ENCODE assay signal across 8 cellular contexts in genomic region chr17:74210191-74211140, GRCh38. TPM values are rescaled to one million over a fixed set of nuclear protein-coding genes. Genes with fewer than 3 reads are reported as not detected.
A peak's percentile ranks its signal among the peaks of the same experiment; 100 is the strongest.
DNase-seq lines count a peak whose midpoint lies in the region; ATAC-seq, FAIRE-seq and TF ChIP-seq lines count a peak whose summit lies in the region.

No MANE protein-coding gene starts in this region.

- H3K79me2 ChIP-seq in GM23338 (replicated peaks; ENCODE audit: insufficient read depth) (peaks cover 37% of the 10 kb centered on the region), endothelial cell of umbilical vein (ENCODE audit: control insufficient read depth, insufficient read depth, low read length) (peaks cover 28% of the 10 kb centered on the region)

- H3K27me3 ChIP-seq in GM23338 (ENCODE audit: insufficient read depth) (peaks cover 26% of the 10 kb centered on the region), NT2/D1 (ENCODE audit: insufficient read depth, insufficient read length) (peaks cover 14% of the 10 kb centered on the region), endothelial cell of umbilical vein (ENCODE audit: control insufficient read depth in 2 of 2, insufficient read depth in 2 of 2, low read length in 2 of 2) (no peaks in the 10 kb centered on the region)

- H3K4me3 ChIP-seq in GM23338, result peak overlapping the region; percentile 76
- no peak overlapping the region for H3K4me3 ChIP-seq in NT2/D1 (ENCODE audit: insufficient read length, low read depth)
- no peak overlapping the region for H3K4me3 ChIP-seq in endothelial cell of umbilical vein (replicated peaks in 1 of 3; ENCODE audit: insufficient read depth in 1 of 3, low read depth in 1 of 3, low read length in 3 of 3)

- DNase-seq in CD14-positive monocyte (ENCODE audit: low spot score) (peak; percentile 74), GM23338 (ENCODE audit: low spot score) (peak; percentile 70), NT2/D1 (ENCODE audit: low read depth, low spot score) (no peak), activated T-cell treated with anti-CD3 and anti-CD28 coated beads for 1 hour (ENCODE audit: low read depth) (peak; percentile 74), endothelial cell of umbilical vein (ENCODE audit: low read depth, low spot score) (peak; percentile 79), myocyte (ENCODE audit: low read depth) (peak; percentile 60)
- peak; percentile 60 for DNase-seq in stimulated activated CD8-positive, alpha-beta memory T cell treated with anti-CD3 and anti-CD28 coated beads, Interleukin-7, amount 100 ng/mL, for 24 hours (ENCODE audit: low read depth)

- H3F3A ChIP-seq in GM23338 (replicated peaks; ENCODE audit: low read depth), result peaks cover 53% of the 10 kb centered on the region

- H3K9ac ChIP-seq in NT2/D1 (ENCODE audit: insufficient read length, low read depth) (peak overlapping the region; percentile 82), endothelial cell of umbilical vein (replicated peaks; ENCODE audit: extremely low read depth, insufficient read depth, low read length) (no peak overlapping the region)

- H3K27me3 Mint-ChIP-seq in CD14-positive monocyte (ENCODE audit: low read depth in 3 of 3), result no peaks in the 10 kb centered on the region
- peaks cover 54% of the 10 kb centered on the region for H3K27me3 Mint-ChIP-seq in GM23338 (ENCODE audit: insufficient read depth, low read depth, poor library complexity)

- peak overlapping the region in 4 of 7 donors; percentile 30 to 84 (median 54) for H3K27ac Mint-ChIP-seq in CD14-positive monocyte
- peak overlapping the region; percentile 96 for H3K27ac Mint-ChIP-seq in GM23338

- dilution Hi-C loops in endothelial cell of umbilical vein (cut with MboI; ENCODE audit: extremely low pct_ligation_motif_present, low sequenced_read_pairs), result no loop called here

- H3K9me1 ChIP-seq in endothelial cell of umbilical vein (replicated peaks; ENCODE audit: control insufficient read depth, extremely low read depth, insufficient read depth, low read length), result no peaks in the 10 kb centered on the region

- peaks cover 38 to 60% of the 10 kb centered on the region in 2 donors for H3K36me3 Mint-ChIP-seq in CD14-positive monocyte
- H3K36me3 Mint-ChIP-seq in GM23338 (ENCODE audit: low read depth), result peaks cover 53% of the 10 kb centered on the region

- H3K4me3 Mint-ChIP-seq in CD14-positive monocyte, result peak overlapping the region; percentile 57 to 74
- peak overlapping the region; percentile 53 for H3K4me3 Mint-ChIP-seq in GM23338

- H3K4me1 Mint-ChIP-seq in CD14-positive monocyte (peaks cover 60% of the 10 kb centered on the region), GM23338 (peaks cover 58% of the 10 kb centered on the region)

- peak; percentile 15 for ATAC-seq in GM23338
- no peak for ATAC-seq in HG02571 (IDR thresholded peaks at IDR 0.05; ENCODE audit: unreplicated experiment)

- intact Hi-C loops in CD14-positive monocyte (cut with micrococcal nuclease) (loop anchor here (2.0 to 5.0 kb wide), 5 partner anchors 37 to 150 kb away; partner anchors contain the start of gene BTBD17 (in 1 of the 2)), endothelial cell of umbilical vein (cut with micrococcal nuclease) (loop anchor here (1.0 to 5.0 kb wide), 3 partner anchors 87 to 247 kb away; partner anchors contain the start of gene GPR142)

- H3K27ac ChIP-seq in GM23338 (ENCODE audit: low read depth), result peak overlapping the region; percentile 96
- H3K27ac ChIP-seq in endothelial cell of umbilical vein (ENCODE audit: insufficient read depth, low read depth, low read length), result no peak overlapping the region

- H3K9me3 Mint-ChIP-seq in CD14-positive monocyte (peaks cover 0 to 2% (median 0%) of the 10 kb centered on the region in 7 donors), GM23338 (no peaks in the 10 kb centered on the region; the same call in 2 of the 3 replicates)

- no peak overlapping the region for H2AFZ ChIP-seq in GM23338
- no peak overlapping the region for H2AFZ ChIP-seq in endothelial cell of umbilical vein (ENCODE audit: low read depth, low read length)

- H3K36me3 ChIP-seq in GM23338 (ENCODE audit: insufficient read depth) (peaks cover 42% of the 10 kb centered on the region), NT2/D1 (ENCODE audit: insufficient read depth, insufficient read length, low read length) (peaks cover 51% of the 10 kb centered on the region), endothelial cell of umbilical vein (ENCODE audit: control insufficient read depth in 2 of 2, extremely low read depth in 1 of 2, insufficient read depth in 2 of 2, low read length in 2 of 2) (peaks cover 21 to 24% of the 10 kb centered on the region in 2 experiments)

- H4K20me1 ChIP-seq in GM23338 (replicated peaks; ENCODE audit: insufficient read depth), result peaks cover 39% of the 10 kb centered on the region
- no peaks in the 10 kb centered on the region for H4K20me1 ChIP-seq in endothelial cell of umbilical vein (replicated peaks; ENCODE audit: control insufficient read depth, extremely low read depth, insufficient read depth, low read length)

- BruUV-seq in endothelial cell of umbilical vein (replicated peaks; lab: Mats Ljungman, UMichigan), result no TSS peak

- TF ChIP-seq CTCF in CD14-positive monocyte (IDR thresholded peaks at IDR 0.05), result peak; percentile 94
- peak; percentile 91 to 98 for TF ChIP-seq CTCF in GM23338 (conservative IDR thresholded peaks at IDR 0.05; ENCODE audit: low read depth in 2 of 2)
- TF ChIP-seq CTCF in endothelial cell of umbilical vein (IDR thresholded peaks at IDR 0.05; ENCODE audit: extremely low read depth in 1 of 2, insufficient read depth in 1 of 2, low read depth in 1 of 2, low read length in 2 of 2), result peak; percentile 96 to 99

- H3K9me3 ChIP-seq in NT2/D1 (ENCODE audit: insufficient read depth, low read length), result no peaks in the 10 kb centered on the region
- no peaks in the 10 kb centered on the region for H3K9me3 ChIP-seq in endothelial cell of umbilical vein (replicated peaks; ENCODE audit: control insufficient read depth, insufficient read depth, low read length)

- H3K4me2 ChIP-seq in GM23338 (peak overlapping the region; percentile 96), endothelial cell of umbilical vein (ENCODE audit: insufficient read depth, low read length) (no peak overlapping the region)

- CTCF ChIA-PET in endothelial cell of umbilical vein (lab: Charles Lee), result interaction anchor here (1.3 to 2.5 kb wide), 4 partner anchors 11 to 245 kb away, joined by 3 to 10 read pairs (median 4); partner anchors contain the start of gene BTBD17

- TF ChIP-seq POLR2A in endothelial cell of umbilical vein (IDR thresholded peaks at IDR 0.05; ENCODE audit: low read depth, low read length), result peak; percentile 75

- POLR2A ChIA-PET in endothelial cell of umbilical vein (lab: Charles Lee), result no interaction called here

- H3K9me2 ChIP-seq in GM23338 (ENCODE audit: insufficient read depth), result no peaks in the 10 kb centered on the region

- H3K4me1 ChIP-seq in GM23338 (ENCODE audit: insufficient read depth), result peaks cover 33% of the 10 kb centered on the region
- peaks cover 48% of the 10 kb centered on the region for H3K4me1 ChIP-seq in NT2/D1 (ENCODE audit: insufficient read depth, insufficient read length)
- H3K4me1 ChIP-seq in endothelial cell of umbilical vein (ENCODE audit: control insufficient read depth, extremely low read depth, insufficient read depth, low read length), result peaks cover 26% of the 10 kb centered on the region

- peak; percentile 78 for FAIRE-seq in endothelial cell of umbilical vein (lab: Jason Lieb, UNC)

TF ChIP-seq in endothelial cell of umbilical vein, 7 proteins besides CTCF, POLR2A, EP300 and RAD21:
- TF ChIP-seq FOS (IDR thresholded peaks at IDR 0.05; ENCODE audit: borderline replicate concordance, insufficient read depth, low read length), result no peak
- peak; percentile 76 for TF ChIP-seq POLR2AphosphoS5 (IDR thresholded peaks at IDR 0.05; ENCODE audit: insufficient read depth, low read depth, low read length)
TF ChIP-seq in endothelial cell of umbilical vein: peak in this region for 1.

RNA-seq across cellular contexts. Expression of gene TTYH2, which starts 2.9 kb away (rescaled TPM):
- 10 to 100 TPM; 12.3 to 18.7 TPM for polyA plus RNA-seq in CD14-positive monocyte
- total RNA-seq in GM23338 (2014; rRNA removed; shearing (Covaris generic)), result 3.9 and 5.2 TPM in 2 replicates
- polyA plus RNA-seq in GM23338 (2016; fragmentation: Nextera tagmentation; extraction: Ambion mirVana), result 1.4 and 2.1 TPM in 2 replicates
- total RNA-seq in endothelial cell of umbilical vein, result 0.75 and 1.1 TPM in 2 replicates
- 1.7 and 2.0 TPM in 2 replicates for polyA plus RNA-seq in endothelial cell of umbilical vein
- 1.1 TPM in 2 replicates for polyA plus RNA-seq in endothelial cell of umbilical vein (2011; cell fraction: cytosol; rRNA removed)
- 1.7 and 1.8 TPM in 2 replicates for polyA plus RNA-seq in endothelial cell of umbilical vein (2011; cell fraction: nucleus; rRNA removed)
- 1.5 and 2.2 TPM in 2 replicates for polyA plus RNA-seq in endothelial cell of umbilical vein (2012)
- polyA minus RNA-seq in endothelial cell of umbilical vein, result 0.63 and 3.4 TPM in 2 replicates
- polyA minus RNA-seq in endothelial cell of umbilical vein (2011; cell fraction: cytosol; rRNA and poly(A)+ RNA removed), result not detected
- polyA minus RNA-seq in endothelial cell of umbilical vein (2011; cell fraction: nucleus; rRNA and poly(A)+ RNA removed), result 0.38 and 0.96 TPM in 2 replicates
- 1.4 and 8.8 TPM in 2 replicates for total RNA-seq in myocyte
- 0.59 TPM for polyA plus RNA-seq in myocyte (2012)

RNA-seq across cellular contexts. Expression of gene RPL38, which starts 7.0 kb away (rescaled TPM):
- 1,000 to 10,000 TPM in 1 of 2 donors, 100 to 1,000 TPM in 1; 919 to 1,070 TPM for polyA plus RNA-seq in CD14-positive monocyte
- 231 and 286 TPM in 2 replicates for total RNA-seq in GM23338 (2014; rRNA removed; shearing (Covaris generic))
- polyA plus RNA-seq in GM23338 (2016; fragmentation: Nextera tagmentation; extraction: Ambion mirVana), result 5,312 and 5,616 TPM in 2 replicates
- total RNA-seq in endothelial cell of umbilical vein, result 1,006 and 1,060 TPM in 2 replicates
- 256 and 366 TPM in 2 replicates for polyA plus RNA-seq in endothelial cell of umbilical vein
- 1,088 and 1,625 TPM in 2 replicates for polyA plus RNA-seq in endothelial cell of umbilical vein (2011; cell fraction: cytosol; rRNA removed)
- polyA plus RNA-seq in endothelial cell of umbilical vein (2011; cell fraction: nucleus; rRNA removed), result 326 and 795 TPM in 2 replicates
- polyA plus RNA-seq in endothelial cell of umbilical vein (2012), result 3,629 and 5,153 TPM in 2 replicates
- polyA minus RNA-seq in endothelial cell of umbilical vein, result 668 and 715 TPM in 2 replicates
- 605 TPM for polyA minus RNA-seq in endothelial cell of umbilical vein (2011; cell fraction: cytosol; rRNA and poly(A)+ RNA removed)
- 71.9 and 123 TPM in 2 replicates for polyA minus RNA-seq in endothelial cell of umbilical vein (2011; cell fraction: nucleus; rRNA and poly(A)+ RNA removed)
- total RNA-seq in myocyte, result 239 and 288 TPM in 2 replicates
- 2,289 TPM for polyA plus RNA-seq in myocyte (2012)
